ENCODE assay signal across 8 cellular contexts in genomic region chr11:62499311-62499956, GRCh38. TPM values are rescaled to one million over a fixed set of nuclear protein-coding genes. Genes with fewer than 3 reads are reported as not detected.
DNase-seq lines count a peak whose midpoint lies in the region; ATAC-seq, FAIRE-seq and TF ChIP-seq lines count a peak whose summit lies in the region.
"Not testable (repeated sequence)": the region's sequence is repeated elsewhere in the genome, so short reads cannot be mapped to it uniquely, and the experiment has no call there.

No MANE protein-coding gene starts in this region.

- peak; percentile 43 for ATAC-seq in activated CD8-positive, alpha-beta T cell treated with anti-CD3 and anti-CD28 coated beads, Interleukin-2, amount 10 ng/mL, durations not matched to agents 7 days and 5 days

- not testable (repeated sequence) for H3K4me3 Mint-ChIP-seq in activated CD8-positive, alpha-beta T cell treated with anti-CD3 and anti-CD28 coated beads, Interleukin-2, amount 10 ng/mL, durations not matched to agents 7 days and 5 days

- peaks cover 23% of the 10 kb centered on the region for H3K27me3 Mint-ChIP-seq in activated CD8-positive, alpha-beta T cell treated with anti-CD3 and anti-CD28 coated beads, Interleukin-2, amount 10 ng/mL, durations not matched to agents 7 days and 5 days (ENCODE audit: low read depth)

- H3K4me3 ChIP-seq in esophagus squamous epithelium: peak overlapping the region in 1 of 4 donors; percentile 3
- peak overlapping the region; percentile 19 to 48 (median 30) for H3K4me3 ChIP-seq in keratinocyte (ENCODE audit: control insufficient read depth in 2 of 3, extremely low read depth in 1 of 3, insufficient read depth in 2 of 3, low read depth in 1 of 3, low read length in 3 of 3)
- H3K4me3 ChIP-seq in sigmoid colon: not testable (repeated sequence)

- peak overlapping the region; percentile 66 for H3K9ac ChIP-seq in keratinocyte (ENCODE audit: control insufficient read depth, extremely low read depth, insufficient read depth, low read length)

- not testable (repeated sequence) for H3K4me1 Mint-ChIP-seq in activated CD8-positive, alpha-beta T cell treated with anti-CD3 and anti-CD28 coated beads, Interleukin-2, amount 10 ng/mL, durations not matched to agents 7 days and 5 days (ENCODE audit: low read depth)

- H3K9me3 ChIP-seq in esophagus squamous epithelium; keratinocyte (ENCODE audit: control insufficient read depth, low read depth, low read length); sigmoid colon: not testable (repeated sequence)

- H3K27ac Mint-ChIP-seq in activated CD8-positive, alpha-beta T cell treated with anti-CD3 and anti-CD28 coated beads, Interleukin-2, amount 10 ng/mL, durations not matched to agents 7 days and 5 days: not testable (repeated sequence)

- TF ChIP-seq CTCF in 22Rv1 (IDR thresholded peaks at IDR 0.05); esophagus squamous epithelium (IDR thresholded peaks at IDR 0.05); keratinocyte (optimal IDR thresholded peaks at IDR 0.05 in 1 of 3, IDR thresholded peaks at IDR 0.05 in 1 of 3, conservative IDR thresholded peaks at IDR 0.05 in 1 of 3; ENCODE audit: extremely low read depth in 1 of 3, insufficient read depth in 2 of 3, low read length in 3 of 3); sigmoid colon (IDR thresholded peaks at IDR 0.05): not testable (repeated sequence)

- H3K79me2 ChIP-seq in keratinocyte (ENCODE audit: control insufficient read depth, insufficient read depth, low read length): not testable (repeated sequence)

- POLR2A ChIA-PET in activated CD8-positive, alpha-beta T cell treated with anti-CD3 and anti-CD28 coated beads, Interleukin-2, amount 10 ng/mL, durations not matched to agents 7 days and 5 days (lab: Charles Lee): interaction anchor here (0.6 kb wide), 1 partner anchor 64 kb away, joined by 3 read pairs; no protein-coding TSS in a partner anchor

- peak; percentile 30 for FAIRE-seq in G401.6 (lab: Jason Lieb, UNC)
- FAIRE-seq in keratinocyte (lab: Jason Lieb, UNC): peak; percentile 62

- not testable (repeated sequence) for TF ChIP-seq POLR2A in esophagus squamous epithelium (IDR thresholded peaks at IDR 0.05); sigmoid colon (IDR thresholded peaks at IDR 0.05)

- not testable (repeated sequence) for H3K36me3 ChIP-seq in esophagus squamous epithelium; keratinocyte (ENCODE audit: control insufficient read depth in 2 of 2, extremely low read depth in 1 of 2, insufficient read depth in 2 of 2, low read length in 2 of 2); sigmoid colon

- CTCF ChIA-PET in activated CD8-positive, alpha-beta T cell treated with anti-CD3 and anti-CD28 coated beads, Interleukin-2, amount 10 ng/mL, durations not matched to agents 7 days and 5 days (lab: Charles Lee): interaction anchor here (0.6 to 4.3 kb wide), 6 partner anchors 43 to 109 kb away, joined by 3 to 16 read pairs (median 3); no protein-coding TSS in a partner anchor

- DNase-seq in M059J (ENCODE audit: low read depth): peak; percentile 92
- peak; percentile 29 for DNase-seq in NCI-H748 (lab: John Stamatoyannopoulos, UW; ENCODE audit: unreplicated experiment)
- DNase-seq in activated CD8-positive, alpha-beta T cell treated with anti-CD3 and anti-CD28 coated beads, Interleukin-2, amount 10 ng/mL, durations not matched to agents 7 days and 5 days; esophagus squamous epithelium (lab: John Stamatoyannopoulos, UW): not testable (repeated sequence)
- peak; percentile 58 for DNase-seq in keratinocyte (ENCODE audit: low read depth, low spot score)
- peak; percentile 82 for DNase-seq in sigmoid colon

- H3K9me1 ChIP-seq in keratinocyte (ENCODE audit: control insufficient read depth, extremely low read depth, insufficient read depth, low read length): not testable (repeated sequence)

- H3K36me3 Mint-ChIP-seq in activated CD8-positive, alpha-beta T cell treated with anti-CD3 and anti-CD28 coated beads, Interleukin-2, amount 10 ng/mL, durations not matched to agents 7 days and 5 days (ENCODE audit: low read depth): not testable (repeated sequence)

- H3K4me2 ChIP-seq in keratinocyte (ENCODE audit: control insufficient read depth, extremely low read depth, insufficient read depth, low read depth, low read length): peak overlapping the region; percentile 72

- WGBS in esophagus squamous epithelium, 2 donors: 42 to 44% methylated on average over 12 to 17 of the region's 17 CpGs
- 54 to 73% methylated on average over 17 of the region's 17 CpGs for WGBS in sigmoid colon, 2 donors

- not testable (repeated sequence) for H4K20me1 ChIP-seq in keratinocyte (ENCODE audit: control insufficient read depth, extremely low read depth, insufficient read depth, low read length)

- H3K4me1 ChIP-seq in esophagus squamous epithelium: peaks cover 27 to 80% (median 46%) of the 10 kb centered on the region in 3 donors
- H3K4me1 ChIP-seq in keratinocyte (ENCODE audit: control insufficient read depth, extremely low read depth, insufficient read depth, low read length): peaks cover 32% of the 10 kb centered on the region
- peaks cover 0 to 53% (median 49%) of the 10 kb centered on the region in 4 donors for H3K4me1 ChIP-seq in sigmoid colon

- H3K27ac ChIP-seq in 22Rv1: peak overlapping the region; percentile 79
- H3K27ac ChIP-seq in esophagus squamous epithelium: peak overlapping the region; percentile 90 to 97 (median 94)
- H3K27ac ChIP-seq in keratinocyte (ENCODE audit: control insufficient read depth, insufficient read depth, low read length): peak overlapping the region; percentile 88
- peak overlapping the region; percentile 80 to 89 (median 84) for H3K27ac ChIP-seq in sigmoid colon

- H3K9me3 Mint-ChIP-seq in activated CD8-positive, alpha-beta T cell treated with anti-CD3 and anti-CD28 coated beads, Interleukin-2, amount 10 ng/mL, durations not matched to agents 7 days and 5 days (ENCODE audit: insufficient read depth): not testable (repeated sequence)

- TF ChIP-seq EP300 in sigmoid colon (IDR thresholded peaks at IDR 0.05): not testable (repeated sequence)

- peak overlapping the region; percentile 65 for H2AFZ ChIP-seq in keratinocyte (ENCODE audit: control insufficient read depth, low read length)

- dilution Hi-C loops in keratinocyte (cut with MboI; ENCODE audit: extremely low pct_ligation_motif_present, low sequenced_read_pairs): not testable (repeated sequence)

- not testable (repeated sequence) for H3K27me3 ChIP-seq in esophagus squamous epithelium; keratinocyte (ENCODE audit: control insufficient read depth, extremely low read depth, insufficient read depth, low read length); sigmoid colon

- intact Hi-C loops in esophagus squamous epithelium (cut with DNase I); sigmoid colon (cut with DNase I): not testable (repeated sequence)

RNA-seq across cellular contexts. Expression of gene AHNAK, which starts 47.2 kb away (rescaled TPM):
- total RNA-seq in M059J (2014; rRNA removed; shearing (Covaris generic)): 51.3 and 141 TPM in 2 replicates
- 100 to 1,000 TPM; 123 to 129 TPM for total RNA-seq in activated CD8-positive, alpha-beta T cell treated with anti-CD3 and anti-CD28 coated beads, Interleukin-2, amount 10 ng/mL, durations not matched to agents 7 days and 5 days
- 1,000 to 10,000 TPM in 2 of 4 donors, 100 to 1,000 TPM in 2; 695 to 1,250 (median 954) TPM for total RNA-seq in esophagus squamous epithelium
- polyA plus RNA-seq in keratinocyte: 195 to 220 TPM (median 207 TPM) in 3 replicates
- polyA plus RNA-seq in keratinocyte (2011; ENCODE audit: low read depth): 177 TPM
- polyA plus RNA-seq in keratinocyte (2011; cell fraction: cytosol; rRNA removed): 69.0 and 81.5 TPM in 2 replicates
- 933 and 1,273 TPM in 2 replicates for polyA plus RNA-seq in keratinocyte (2011; cell fraction: nucleus; rRNA removed)
- 296 and 367 TPM in 2 replicates for polyA plus RNA-seq in keratinocyte (2012; ENCODE audit: low replicate concordance)
- polyA minus RNA-seq in keratinocyte: 503 to 1,127 TPM (median 686 TPM) in 3 replicates
- 209 TPM for polyA minus RNA-seq in keratinocyte (2011; cell fraction: cytosol; rRNA and poly(A)+ RNA removed)
- polyA minus RNA-seq in keratinocyte (2011; cell fraction: nucleus; rRNA and poly(A)+ RNA removed): 2,164 and 3,990 TPM in 2 replicates
- total RNA-seq in sigmoid colon: 1,000 to 10,000 TPM in 2 of 4 donors, 100 to 1,000 TPM in 2; 751 to 1,294 (median 1,065) TPM
- 100 to 1,000 TPM in 1 of 3 donors, 10 to 100 TPM in 2; 82.3 to 141 (median 85.5) TPM for polyA plus RNA-seq in sigmoid colon
